7 cellular contexts compared by ENCODE assay signal in the genomic region with DNA sequence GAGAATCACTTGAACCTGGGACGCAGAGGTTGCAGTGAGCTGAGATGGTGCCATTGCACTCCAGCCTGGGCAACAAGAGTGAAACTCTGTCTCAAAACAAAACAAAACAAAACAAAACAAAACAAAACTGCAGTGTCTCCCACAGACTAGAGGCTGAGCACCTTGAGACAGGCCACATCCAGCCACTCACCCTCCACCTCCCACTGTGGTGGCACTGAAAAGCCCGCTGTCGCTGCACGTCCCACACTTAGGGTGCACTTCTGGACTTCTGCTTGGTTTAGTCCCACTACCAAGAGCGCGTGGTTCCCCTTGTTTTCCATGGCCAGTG. TPM values are rescaled to one million over a fixed set of nuclear protein-coding genes. Genes with fewer than 3 reads are reported as not detected.
DNase-seq lines count a peak whose midpoint lies in the region; ATAC-seq and TF ChIP-seq lines count a peak whose summit lies in the region.
"Not testable (repeated sequence)": the region's sequence is repeated elsewhere in the genome, so short reads cannot be mapped to it uniquely, and the experiment has no call there.

No MANE protein-coding gene starts in this region.

- peaks cover 37% of the 10 kb centered on the region for H3K4me1 ChIP-seq in GM23338 (ENCODE audit: insufficient read depth)
- H3K4me1 ChIP-seq in duodenal mucosa (ENCODE audit: control insufficient read depth in 1 of 2, insufficient read depth in 2 of 2, low read length in 2 of 2), result peaks cover 40 to 64% of the 10 kb centered on the region in 2 donors

- TF ChIP-seq CTCF in GM23338 (conservative IDR thresholded peaks at IDR 0.05; ENCODE audit: low read depth in 2 of 2), result not testable (repeated sequence)

- H3K27ac Mint-ChIP-seq in GM23338 (peak overlapping the region; percentile 25), T-helper 17 cell (peak overlapping the region; percentile 99), immature natural killer cell (peak overlapping the region; percentile 89 to 98 (median 96))
- peak overlapping the region; percentile 97 for H3K27ac Mint-ChIP-seq in activated naive CD4-positive, alpha-beta T cell treated with anti-CD3 and anti-CD28 coated beads, Interleukin-2, amount 50 U/mL, for 24 hours
- peak overlapping the region; percentile 93 to 96 for H3K27ac Mint-ChIP-seq in natural killer cell treated with Interleukin-12 subunit alpha and Interleukin-12 subunit beta and Interleukin-15 and Interleukin-18, amount 100 ng/mL, for 72 hours
- H3K27ac Mint-ChIP-seq in stimulated activated effector memory CD8-positive, alpha-beta T cell treated with anti-CD3 and anti-CD28 coated beads, Interleukin-12 subunit alpha, Interleukin-12 subunit beta, amount 100 ng/mL, for 72 hours, result peak overlapping the region; percentile 90

- not testable (repeated sequence) for H3F3A ChIP-seq in GM23338 (replicated peaks; ENCODE audit: low read depth)

- not testable (repeated sequence) for H3K9me3 ChIP-seq in T-helper 17 cell (ENCODE audit: control insufficient read depth, low read length, poor library complexity, severe bottlenecking); duodenal mucosa (ENCODE audit: control insufficient read depth in 1 of 2, low read length in 2 of 2)

- ATAC-seq in GM23338, result not testable (repeated sequence)
- peak; percentile 26 for ATAC-seq in T-helper 17 cell
- ATAC-seq in natural killer cell treated with Interleukin-12 subunit alpha and Interleukin-12 subunit beta and Interleukin-15 and Interleukin-18, amount 100 ng/mL, for 72 hours, result peak; percentile 24 to 82
- peak; percentile 61 for ATAC-seq in stimulated activated effector memory CD8-positive, alpha-beta T cell treated with anti-CD3 and anti-CD28 coated beads, Interleukin-12 subunit alpha, Interleukin-12 subunit beta, amount 100 ng/mL, for 72 hours

- not testable (repeated sequence) for H3K9me2 ChIP-seq in GM23338 (ENCODE audit: insufficient read depth)

- H2AFZ ChIP-seq in GM23338, result not testable (repeated sequence)

- H3K4me2 ChIP-seq in GM23338, result not testable (repeated sequence)

- not testable (repeated sequence) for H3K4me3 ChIP-seq in GM23338
- peak overlapping the region; percentile 19 to 33 for H3K4me3 ChIP-seq in duodenal mucosa (ENCODE audit: low read depth in 1 of 2, low read length in 2 of 2)

- peaks cover 98% of the 10 kb centered on the region for H3K79me2 ChIP-seq in GM23338 (replicated peaks; ENCODE audit: insufficient read depth)

- H3K4me3 Mint-ChIP-seq in GM23338, result not testable (repeated sequence)
- H3K4me3 Mint-ChIP-seq in T-helper 17 cell, result peak overlapping the region; percentile 87
- H3K4me3 Mint-ChIP-seq in activated naive CD4-positive, alpha-beta T cell treated with anti-CD3 and anti-CD28 coated beads, Interleukin-2, amount 50 U/mL, for 24 hours, result peak overlapping the region; percentile 79
- H3K4me3 Mint-ChIP-seq in immature natural killer cell, result peak overlapping the region; percentile 45 to 84 (median 76)
- H3K4me3 Mint-ChIP-seq in natural killer cell treated with Interleukin-12 subunit alpha and Interleukin-12 subunit beta and Interleukin-15 and Interleukin-18, amount 100 ng/mL, for 72 hours, result peak overlapping the region; percentile 81
- H3K4me3 Mint-ChIP-seq in stimulated activated effector memory CD8-positive, alpha-beta T cell treated with anti-CD3 and anti-CD28 coated beads, Interleukin-12 subunit alpha, Interleukin-12 subunit beta, amount 100 ng/mL, for 72 hours, result peak overlapping the region; percentile 68

- peaks cover 19% of the 10 kb centered on the region for H3K27me3 Mint-ChIP-seq in GM23338 (ENCODE audit: insufficient read depth, low read depth, poor library complexity)
- not testable (repeated sequence) for H3K27me3 Mint-ChIP-seq in T-helper 17 cell; activated naive CD4-positive, alpha-beta T cell treated with anti-CD3 and anti-CD28 coated beads, Interleukin-2, amount 50 U/mL, for 24 hours; immature natural killer cell (ENCODE audit: low read depth in 3 of 3); natural killer cell treated with Interleukin-12 subunit alpha and Interleukin-12 subunit beta and Interleukin-15 and Interleukin-18, amount 100 ng/mL, for 72 hours

- not testable (repeated sequence) for H3K27ac ChIP-seq in GM23338 (ENCODE audit: low read depth)
- peak overlapping the region; percentile 51 for H3K27ac ChIP-seq in duodenal mucosa (ENCODE audit: low read depth, low read length)

- H4K20me1 ChIP-seq in GM23338 (replicated peaks; ENCODE audit: insufficient read depth), result peaks cover 77% of the 10 kb centered on the region

- H3K36me3 ChIP-seq in GM23338 (ENCODE audit: insufficient read depth), result not testable (repeated sequence)
- peaks cover 0 to 11% of the 10 kb centered on the region in 2 donors for H3K36me3 ChIP-seq in duodenal mucosa (ENCODE audit: control insufficient read depth in 1 of 2, insufficient read depth in 2 of 2, low read length in 2 of 2)

- not testable (repeated sequence) for DNase-seq in GM23338 (ENCODE audit: low spot score); T-helper 17 cell; immature natural killer cell; natural killer cell treated with Interleukin-12 subunit alpha and Interleukin-12 subunit beta and Interleukin-15 and Interleukin-18, amount 100 ng/mL, for 72 hours (ENCODE audit: low spot score); stimulated activated effector memory CD8-positive, alpha-beta T cell treated with anti-CD3 and anti-CD28 coated beads, Interleukin-12 subunit alpha, Interleukin-12 subunit beta, amount 100 ng/mL, for 72 hours (ENCODE audit: low spot score in 2 of 2)

- H3K27me3 ChIP-seq in GM23338 (ENCODE audit: insufficient read depth); duodenal mucosa (ENCODE audit: control insufficient read depth in 1 of 2, insufficient read depth in 2 of 2, low read length in 2 of 2): not testable (repeated sequence)

- H3K4me1 Mint-ChIP-seq in GM23338 (peaks cover 75% of the 10 kb centered on the region), T-helper 17 cell (peaks cover 60% of the 10 kb centered on the region), immature natural killer cell (peaks cover 83 to 90% of the 10 kb centered on the region in 2 donors)
- peaks cover 95% of the 10 kb centered on the region for H3K4me1 Mint-ChIP-seq in activated naive CD4-positive, alpha-beta T cell treated with anti-CD3 and anti-CD28 coated beads, Interleukin-2, amount 50 U/mL, for 24 hours
- peaks cover 39 to 64% of the 10 kb centered on the region in 2 donors for H3K4me1 Mint-ChIP-seq in natural killer cell treated with Interleukin-12 subunit alpha and Interleukin-12 subunit beta and Interleukin-15 and Interleukin-18, amount 100 ng/mL, for 72 hours (ENCODE audit: low read depth in 2 of 2)
- peaks cover 85% of the 10 kb centered on the region for H3K4me1 Mint-ChIP-seq in stimulated activated effector memory CD8-positive, alpha-beta T cell treated with anti-CD3 and anti-CD28 coated beads, Interleukin-12 subunit alpha, Interleukin-12 subunit beta, amount 100 ng/mL, for 72 hours

- H3K9me3 Mint-ChIP-seq in GM23338; activated naive CD4-positive, alpha-beta T cell treated with anti-CD3 and anti-CD28 coated beads, Interleukin-2, amount 50 U/mL, for 24 hours; immature natural killer cell; natural killer cell treated with Interleukin-12 subunit alpha and Interleukin-12 subunit beta and Interleukin-15 and Interleukin-18, amount 100 ng/mL, for 72 hours; stimulated activated effector memory CD8-positive, alpha-beta T cell treated with anti-CD3 and anti-CD28 coated beads, Interleukin-12 subunit alpha, Interleukin-12 subunit beta, amount 100 ng/mL, for 72 hours: not testable (repeated sequence)

- peak overlapping the region; percentile 41 to 45 for H3K9ac ChIP-seq in duodenal mucosa (ENCODE audit: low read depth in 1 of 2, low read length in 2 of 2)

- not testable (repeated sequence) for H3K36me3 Mint-ChIP-seq in GM23338 (ENCODE audit: low read depth); T-helper 17 cell (ENCODE audit: low read depth); activated naive CD4-positive, alpha-beta T cell treated with anti-CD3 and anti-CD28 coated beads, Interleukin-2, amount 50 U/mL, for 24 hours; immature natural killer cell; natural killer cell treated with Interleukin-12 subunit alpha and Interleukin-12 subunit beta and Interleukin-15 and Interleukin-18, amount 100 ng/mL, for 72 hours
- H3K36me3 Mint-ChIP-seq in stimulated activated effector memory CD8-positive, alpha-beta T cell treated with anti-CD3 and anti-CD28 coated beads, Interleukin-12 subunit alpha, Interleukin-12 subunit beta, amount 100 ng/mL, for 72 hours, result peaks cover 24% of the 10 kb centered on the region

RNA-seq across cellular contexts. Expression of gene RANBP3, which starts 16.3 kb away (rescaled TPM):
- 98.3 and 105 TPM in 2 replicates for total RNA-seq in GM23338 (2014; rRNA removed; shearing (Covaris generic))
- polyA plus RNA-seq in GM23338 (2016; fragmentation: Nextera tagmentation; extraction: Ambion mirVana), result 40.2 and 41.2 TPM in 2 replicates
- 10 to 100 TPM; 76.8 to 86.9 TPM for total RNA-seq in T-helper 17 cell
- 10 to 100 TPM in 1 of 3 donors, 1 to 10 TPM in 2; 3.2 to 14.5 (median 4.4) TPM for polyA plus RNA-seq in immature natural killer cell
- total RNA-seq in natural killer cell treated with Interleukin-12 subunit alpha and Interleukin-12 subunit beta and Interleukin-15 and Interleukin-18, amount 100 ng/mL, for 72 hours, result 100 to 1,000 TPM in 1 of 2 donors, 10 to 100 TPM in 1; 96.5 to 119 TPM

RNA-seq across cellular contexts. Expression of gene CAPS, which starts 47.6 kb away (rescaled TPM):
- 0.74 and 3.2 TPM in 2 replicates for total RNA-seq in GM23338 (2014; rRNA removed; shearing (Covaris generic))
- polyA plus RNA-seq in GM23338 (2016; fragmentation: Nextera tagmentation; extraction: Ambion mirVana), result 1.5 and 2.5 TPM in 2 replicates
- 10 to 100 TPM; 41.0 to 47.1 TPM for total RNA-seq in T-helper 17 cell
- polyA plus RNA-seq in immature natural killer cell, result 1 to 10 TPM in 2 of 3 donors, under 1 TPM in 1; 0.32 to 4.1 (median 2.2) TPM
- total RNA-seq in natural killer cell treated with Interleukin-12 subunit alpha and Interleukin-12 subunit beta and Interleukin-15 and Interleukin-18, amount 100 ng/mL, for 72 hours, result 1 to 10 TPM; 7.6 to 8.6 TPM

RNA-seq across cellular contexts. Expression of gene VMAC, which starts 56.9 kb away (rescaled TPM):
- 3.2 and 3.7 TPM in 2 replicates for total RNA-seq in GM23338 (2014; rRNA removed; shearing (Covaris generic))
- 0.79 and 0.89 TPM in 2 replicates for polyA plus RNA-seq in GM23338 (2016; fragmentation: Nextera tagmentation; extraction: Ambion mirVana)
- total RNA-seq in T-helper 17 cell, result 10 to 100 TPM; 24.6 TPM
- 1 to 10 TPM; 2.2 to 6.5 (median 5.2) TPM for polyA plus RNA-seq in immature natural killer cell
- total RNA-seq in natural killer cell treated with Interleukin-12 subunit alpha and Interleukin-12 subunit beta and Interleukin-15 and Interleukin-18, amount 100 ng/mL, for 72 hours, result 1 to 10 TPM; 4.4 to 6.7 TPM

RNA-seq across cellular contexts. Expression of gene NDUFA11, which starts 58.0 kb away (rescaled TPM):
- 171 and 187 TPM in 2 replicates for total RNA-seq in GM23338 (2014; rRNA removed; shearing (Covaris generic))
- polyA plus RNA-seq in GM23338 (2016; fragmentation: Nextera tagmentation; extraction: Ambion mirVana), result 523 and 558 TPM in 2 replicates
- total RNA-seq in T-helper 17 cell, result 100 to 1,000 TPM; 102 to 108 TPM
- polyA plus RNA-seq in immature natural killer cell, result 100 to 1,000 TPM; 329 to 666 (median 378) TPM
- 100 to 1,000 TPM; 170 to 189 TPM for total RNA-seq in natural killer cell treated with Interleukin-12 subunit alpha and Interleukin-12 subunit beta and Interleukin-15 and Interleukin-18, amount 100 ng/mL, for 72 hours

Comparison
In these comparisons a context has a peak if more than half of its experiments do, and no peak if none do; other contexts are left out.
1. H3K27ac Mint-ChIP-seq: peak in every context shown above with its lines; median percentile 99 in T-helper 17 cell; 97 in activated naive CD4-positive, alpha-beta T cell treated with anti-CD3 and anti-CD28 coated beads, Interleukin-2, amount 50 U/mL, for 24 hours; 96 in immature natural killer cell; 94 in natural killer cell treated with Interleukin-12 subunit alpha and Interleukin-12 subunit beta and Interleukin-15 and Interleukin-18, amount 100 ng/mL, for 72 hours; 90 in stimulated activated effector memory CD8-positive, alpha-beta T cell treated with anti-CD3 and anti-CD28 coated beads, Interleukin-12 subunit alpha, Interleukin-12 subunit beta, amount 100 ng/mL, for 72 hours; 25 in GM23338.
2. RNA of gene CAPS, which starts 47.6 kb away (total RNA-seq): 41.0 to 47.1 TPM in T-helper 17 cell; 7.6 to 8.6 TPM in natural killer cell treated with Interleukin-12 subunit alpha and Interleukin-12 subunit beta and Interleukin-15 and Interleukin-18, amount 100 ng/mL, for 72 hours and 0.74 to 3.2 TPM in GM23338; every median in the first group is over 4 times any median in the second.